Comparison of ENCODE assay signal across 1 cellular context in genomic region chr4:167088115-167088514, GRCh38.
TF ChIP-seq lines count a peak whose summit lies in the region.

No MANE protein-coding gene starts in this region.

TF ChIP-seq in SK-N-SH, 30 proteins besides CTCF, POLR2A, EP300 and RAD21 (continued from another document):
- no peak for TF ChIP-seq REST (IDR thresholded peaks at IDR 0.05; ENCODE audit: low read depth, low read length)
